ENCODE assay signal across 8 cellular contexts in genomic region chr1:156282479-156283222, GRCh38. TPM values are rescaled to one million over a fixed set of nuclear protein-coding genes. Genes with fewer than 3 reads are reported as not detected.
DNase-seq lines count a peak whose midpoint lies in the region; ATAC-seq and TF ChIP-seq lines count a peak whose summit lies in the region.

Gene SMG5, minus strand, starts transcription at chr1:156282825. Its CDS starts 145 bp downstream, at chr1:156282680.

- peak; percentile 69 for ATAC-seq in GM21717 (IDR thresholded peaks at IDR 0.05; ENCODE audit: unreplicated experiment)

- H3K27me3 Mint-ChIP-seq in activated T-cell treated with anti-CD3 and anti-CD28 coated beads, Interleukin-2, amount 50 U/mL, for 24 hours: no peaks in the 10 kb centered on the region

- H3K9me3 Mint-ChIP-seq in activated T-cell treated with anti-CD3 and anti-CD28 coated beads, Interleukin-2, amount 50 U/mL, for 24 hours: no peaks in the 10 kb centered on the region

- H3K36me3 Mint-ChIP-seq in activated T-cell treated with anti-CD3 and anti-CD28 coated beads, Interleukin-2, amount 50 U/mL, for 24 hours (ENCODE audit: low read depth): peaks cover 75% of the 10 kb centered on the region

- peak within 1 kb of the TSS; percentile 90 for H3K9ac ChIP-seq in mucosa of stomach (ENCODE audit: low read length)

- peaks cover 4% of the 10 kb centered on the region for H3K36me3 ChIP-seq in mucosa of stomach (ENCODE audit: control insufficient read depth, insufficient read depth, low read length)

- H3K4me1 ChIP-seq in mucosa of stomach (ENCODE audit: control insufficient read depth, insufficient read depth, low read length): peaks cover 26% of the 10 kb centered on the region

- in situ Hi-C loops in KBM-7 (cut with MboI; ENCODE audit: low pct_unique_long_range_greater_than_20kb, low sequenced_read_pairs): no loop called here

- peak within 1 kb of the TSS; percentile 66 for H3K4me3 ChIP-seq in mucosa of stomach (ENCODE audit: low read length)

- peak; percentile 96 for TF ChIP-seq POLR2A in erythroblast (IDR thresholded peaks at IDR 0.05; ENCODE audit: low read length)

- peak; percentile 100 for DNase-seq in DMS153 treated with DMSO at 0.1 percent for 48 hours (lab: John Stamatoyannopoulos, UW; ENCODE audit: unreplicated experiment)
- peak; percentile 96 for DNase-seq in KBM-7
- peak; percentile 95 for DNase-seq in activated T-cell treated with anti-CD3 and anti-CD28 coated beads, Interleukin-2, amount 50 U/mL, for 24 hours
- peak; percentile 99 for DNase-seq in erythroblast (lab: John Stamatoyannopoulos, UW)
- DNase-seq in stimulated activated CD8-positive, alpha-beta memory T cell treated with anti-CD3 and anti-CD28 coated beads, Interleukin-7, amount 100 ng/mL, for 1 hour (ENCODE audit: low read depth in 2 of 2): peak; percentile 85 to 88

- peak within 1 kb of the TSS; percentile 94 for H3K27ac Mint-ChIP-seq in activated T-cell treated with anti-CD3 and anti-CD28 coated beads, Interleukin-2, amount 50 U/mL, for 24 hours

- H3K4me3 Mint-ChIP-seq in activated T-cell treated with anti-CD3 and anti-CD28 coated beads, Interleukin-2, amount 50 U/mL, for 24 hours: peak within 1 kb of the TSS; percentile 88

- no peaks in the 10 kb centered on the region for H3K9me3 ChIP-seq in mucosa of stomach (ENCODE audit: control insufficient read depth, low read length)

- H3K27me3 ChIP-seq in mucosa of stomach (ENCODE audit: control insufficient read depth, insufficient read depth, low read length): no peaks in the 10 kb centered on the region

- H3K4me1 Mint-ChIP-seq in activated T-cell treated with anti-CD3 and anti-CD28 coated beads, Interleukin-2, amount 50 U/mL, for 24 hours (ENCODE audit: low read depth): peaks cover 39% of the 10 kb centered on the region

TF ChIP-seq in PFSK-1, 5 proteins besides CTCF, POLR2A, EP300 and RAD21:
- TF ChIP-seq TAF1 (IDR thresholded peaks at IDR 0.05; ENCODE audit: borderline replicate concordance, insufficient read depth, low read length) (peak; percentile 87), FOXP2 (optimal IDR thresholded peaks at IDR 0.05; ENCODE audit: borderline replicate concordance, extremely low read depth, extremely low read length, insufficient read depth) (peak; percentile 66), REST (IDR thresholded peaks at IDR 0.05; ENCODE audit: insufficient read depth in 1 of 2, low read depth in 2 of 2, low read length in 2 of 2) (peak in 1 of 2 experiments; percentile 31; a peak in 1 of 4 replicates), SIN3A (IDR thresholded peaks at IDR 0.05; ENCODE audit: borderline replicate concordance, insufficient read depth, low read length) (peak; percentile 96; the same call in 1 of the 2 replicates), POLR2AphosphoS5 (IDR thresholded peaks at IDR 0.05; ENCODE audit: low read depth, low read length) (peak; percentile 84)

RNA-seq across cellular contexts. Expression of gene SMG5, which starts in this region (rescaled TPM):
- 82.6 TPM for polyA plus RNA-seq in PFSK-1 (2012; ENCODE audit: insufficient read length, low read depth)

Comparison
In these comparisons a context has a peak if more than half of its experiments do, and no peak if none do; other contexts are left out.
1. Peak in every context shown above with its lines: DNase-seq, ATAC-seq and H3K4me3 ChIP-seq.